In the genomic region with DNA sequence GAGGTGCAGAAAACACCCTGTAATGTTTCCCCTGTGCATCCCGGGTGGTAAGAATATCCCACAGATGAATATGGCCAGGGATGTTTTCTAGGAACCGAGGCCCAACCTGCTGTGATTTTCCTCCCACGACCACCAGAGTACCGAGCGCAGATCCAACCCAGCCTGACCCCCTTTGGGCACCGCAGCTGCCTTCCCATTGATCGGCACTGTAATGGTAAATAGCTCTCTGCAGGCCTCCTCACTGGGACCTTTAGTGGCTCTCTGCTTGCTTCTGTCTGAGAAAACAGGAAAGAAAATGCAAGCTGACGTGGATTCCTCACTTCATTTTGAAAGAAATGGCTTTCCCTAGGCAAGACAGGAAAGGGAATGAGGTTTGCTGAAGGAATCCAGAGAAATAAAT, we compare ENCODE assay signal across 1 cellular context.
A peak's percentile ranks its signal among the peaks of the same experiment; 100 is the strongest.
TF ChIP-seq lines count a peak whose summit lies in the region.

No MANE protein-coding gene starts in this region.

TF ChIP-seq in HepG2, 621 proteins besides CTCF, POLR2A, EP300 and RAD21:
- TF ChIP-seq, protein P1, sequence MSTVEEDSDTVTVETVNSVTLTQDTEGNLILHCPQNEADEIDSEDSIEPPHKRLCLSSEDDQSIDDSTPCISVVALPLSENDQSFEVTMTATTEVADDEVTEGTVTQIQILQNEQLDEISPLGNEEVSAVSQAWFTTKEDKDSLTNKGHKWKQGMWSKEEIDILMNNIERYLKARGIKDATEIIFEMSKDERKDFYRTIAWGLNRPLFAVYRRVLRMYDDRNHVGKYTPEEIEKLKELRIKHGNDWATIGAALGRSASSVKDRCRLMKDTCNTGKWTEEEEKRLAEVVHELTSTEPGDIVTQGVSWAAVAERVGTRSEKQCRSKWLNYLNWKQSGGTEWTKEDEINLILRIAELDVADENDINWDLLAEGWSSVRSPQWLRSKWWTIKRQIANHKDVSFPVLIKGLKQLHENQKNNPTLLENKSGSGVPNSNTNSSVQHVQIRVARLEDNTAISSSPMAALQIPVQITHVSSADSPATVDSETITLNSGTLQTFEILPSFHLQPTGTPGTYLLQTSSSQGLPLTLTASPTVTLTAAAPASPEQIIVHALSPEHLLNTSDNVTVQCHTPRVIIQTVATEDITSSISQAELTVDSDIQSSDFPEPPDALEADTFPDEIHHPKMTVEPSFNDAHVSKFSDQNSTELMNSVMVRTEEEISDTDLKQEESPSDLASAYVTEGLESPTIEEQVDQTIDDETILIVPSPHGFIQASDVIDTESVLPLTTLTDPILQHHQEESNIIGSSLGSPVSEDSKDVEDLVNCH (CRISPR knock-in tag; IDR thresholded peaks at IDR 0.05), result no peak
- TF ChIP-seq ZFX (CRISPR knock-in tag; IDR thresholded peaks at IDR 0.05; ENCODE audit: low read depth), result 0 out of 2 replicates have a peak, but pooled peaks have one; percentile 20
TF ChIP-seq in HepG2: peak in this region for 1.
